In the genomic region with DNA sequence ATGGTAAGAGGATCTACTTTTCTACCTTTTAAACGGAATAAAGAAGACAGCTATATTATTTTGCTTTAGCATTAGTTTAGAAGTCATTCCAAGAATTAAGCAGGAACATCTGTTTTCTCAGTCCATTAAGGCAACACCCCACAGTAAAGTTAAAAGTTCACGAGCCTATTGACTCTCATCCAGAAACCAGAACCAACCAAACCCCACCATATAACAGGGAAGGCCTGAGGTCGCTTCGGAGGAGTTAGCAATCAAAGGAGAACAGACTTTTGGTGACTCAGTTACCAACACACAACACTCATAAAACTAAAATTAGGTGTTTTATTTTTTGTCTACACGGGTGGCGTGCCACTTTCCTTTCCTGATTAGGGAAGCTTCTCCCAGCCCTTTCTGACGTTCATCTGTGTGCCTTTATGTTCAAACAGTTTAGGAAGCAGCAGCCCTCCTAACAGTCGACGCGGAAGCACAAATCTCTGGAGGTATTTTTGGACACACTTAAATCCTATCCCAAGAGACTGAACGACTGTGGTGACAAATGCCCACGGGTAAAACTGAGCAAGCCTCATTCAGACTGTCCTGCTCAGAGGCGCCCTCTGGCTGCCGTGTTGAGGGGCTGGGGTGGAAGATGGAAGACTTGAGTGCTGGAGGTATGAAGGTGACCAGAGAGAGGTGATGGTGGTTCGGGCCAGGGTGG, we compare ENCODE assay signal across 8 cellular contexts. TPM values are rescaled to one million over a fixed set of nuclear protein-coding genes. Genes with fewer than 3 reads are reported as not detected.
DNase-seq lines count a peak whose midpoint lies in the region; ATAC-seq and TF ChIP-seq lines count a peak whose summit lies in the region.

No MANE protein-coding gene starts in this region.

- no peaks in the 10 kb centered on the region for H3K27me3 ChIP-seq in liver (ENCODE audit: control insufficient read depth in 4 of 4, insufficient read depth in 4 of 4, low read length in 3 of 4)

- peak; percentile 89 to 93 for TF ChIP-seq RAD21 in liver (IDR thresholded peaks at IDR 0.05)

- no peaks in the 10 kb centered on the region for H3K36me3 ChIP-seq in liver (ENCODE audit: control insufficient read depth in 4 of 4, insufficient read depth in 3 of 4, low read depth in 1 of 4, low read length in 3 of 4)

- WGBS in liver = 20% methylated on average over 15 of the region's 15 CpGs

- H3K4me1 ChIP-seq in liver (ENCODE audit: control insufficient read depth in 4 of 4, insufficient read depth in 4 of 4, low read length in 3 of 4) = peaks cover 0 to 14% (median 10%) of the 10 kb centered on the region in 4 donors

- H3K27ac Mint-ChIP-seq in chondrocyte (ENCODE audit: unreplicated experiment) = no peak overlapping the region

- H3K4me3 ChIP-seq in GM12865 (ENCODE audit: low read depth, low read length) (no peak overlapping the region), liver (ENCODE audit: low read depth in 1 of 3, low read length in 3 of 3) (peak overlapping the region in 1 of 3 donors; percentile 12)

- no peaks in the 10 kb centered on the region for H3K9me3 Mint-ChIP-seq in chondrocyte (ENCODE audit: low read depth)

- DNase-seq in GM12865 (ENCODE audit: low read depth) (peak; percentile 63), NCI-H2107 (lab: John Stamatoyannopoulos, UW) (peak; percentile 18), chondrocyte (ENCODE audit: low spot score) (no peak), mesenteric fat pad (ENCODE audit: low spot score) (no peak)
- DNase-seq in activated CD4-positive, alpha-beta T cell treated with anti-CD3 and anti-CD28 coated beads for 1 hour = peak; percentile 63
- peak; percentile 45 for DNase-seq in stimulated activated CD8-positive, alpha-beta memory T cell treated with anti-CD3 and anti-CD28 coated beads, Interleukin-12 subunit alpha, Interleukin-12 subunit beta, amount 100 ng/mL, for 1 hour (ENCODE audit: low read depth)

- TF ChIP-seq CTCF in GM12865 (IDR thresholded peaks at IDR 0.05; ENCODE audit: insufficient read depth, low read depth, low read length, missing control alignments) = peak; percentile 92
- TF ChIP-seq CTCF in chondrocyte (IDR thresholded peaks at IDR 0.05) = peak; percentile 78
- TF ChIP-seq CTCF in liver (IDR thresholded peaks at IDR 0.05; ENCODE audit: low read depth, low read length, missing input control) = peak; percentile 80

- no peaks in the 10 kb centered on the region for H3K4me1 Mint-ChIP-seq in chondrocyte (ENCODE audit: low read depth)

- ATAC-seq in GM21390 (IDR thresholded peaks at IDR 0.05; ENCODE audit: unreplicated experiment) = no peak

- H3K27me3 Mint-ChIP-seq in chondrocyte (ENCODE audit: low read depth) = peaks cover 67% of the 10 kb centered on the region

- no peak overlapping the region for H3K4me3 Mint-ChIP-seq in chondrocyte (ENCODE audit: unreplicated experiment)

- peak overlapping the region in 1 of 2 donors; percentile 21 for H3K27ac ChIP-seq in liver (ENCODE audit: low read depth in 1 of 2, low read length in 2 of 2)

- H3K36me3 Mint-ChIP-seq in chondrocyte (ENCODE audit: low read depth) = no peaks in the 10 kb centered on the region

- peak overlapping the region in 1 of 2 donors; percentile 56 for H3K9ac ChIP-seq in liver (ENCODE audit: low read depth in 1 of 2, low read length in 2 of 2)

- no peaks in the 10 kb centered on the region for H3K9me3 ChIP-seq in liver (ENCODE audit: control insufficient read depth in 4 of 4, low read length in 3 of 4)

TF ChIP-seq in liver, 16 proteins besides CTCF, POLR2A, EP300 and RAD21:
- TF ChIP-seq, protein P1, sequence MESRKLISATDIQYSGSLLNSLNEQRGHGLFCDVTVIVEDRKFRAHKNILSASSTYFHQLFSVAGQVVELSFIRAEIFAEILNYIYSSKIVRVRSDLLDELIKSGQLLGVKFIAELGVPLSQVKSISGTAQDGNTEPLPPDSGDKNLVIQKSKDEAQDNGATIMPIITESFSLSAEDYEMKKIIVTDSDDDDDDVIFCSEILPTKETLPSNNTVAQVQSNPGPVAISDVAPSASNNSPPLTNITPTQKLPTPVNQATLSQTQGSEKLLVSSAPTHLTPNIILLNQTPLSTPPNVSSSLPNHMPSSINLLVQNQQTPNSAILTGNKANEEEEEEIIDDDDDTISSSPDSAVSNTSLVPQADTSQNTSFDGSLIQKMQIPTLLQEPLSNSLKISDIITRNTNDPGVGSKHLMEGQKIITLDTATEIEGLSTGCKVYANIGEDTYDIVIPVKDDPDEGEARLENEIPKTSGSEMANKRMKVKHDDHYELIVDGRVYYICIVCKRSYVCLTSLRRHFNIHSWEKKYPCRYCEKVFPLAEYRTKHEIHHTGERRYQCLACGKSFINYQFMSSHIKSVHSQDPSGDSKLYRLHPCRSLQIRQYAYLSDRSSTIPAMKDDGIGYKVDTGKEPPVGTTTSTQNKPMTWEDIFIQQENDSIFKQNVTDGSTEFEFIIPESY (IDR thresholded peaks at IDR 0.05) = no peak
- no peak for TF ChIP-seq EGR1 (IDR thresholded peaks at IDR 0.05; ENCODE audit: low read depth in 2 of 2)
- TF ChIP-seq SP1 (IDR thresholded peaks at IDR 0.05) = no peak
- no peak for TF ChIP-seq TAF1 (conservative IDR thresholded peaks at IDR 0.05)
- TF ChIP-seq FOXA2 (IDR thresholded peaks at IDR 0.05) = peak; percentile 21
- TF ChIP-seq FOXA1 (IDR thresholded peaks at IDR 0.05) = no peak
- peak; percentile 61 for TF ChIP-seq YY1 (IDR thresholded peaks at IDR 0.05)

RNA-seq across cellular contexts. Expression of gene PLA2G2C, which starts 8.6 kb away (rescaled TPM):
- total RNA-seq in chondrocyte = not detected in 3 replicates
- not detected for total RNA-seq in liver
- polyA plus RNA-seq in liver = not detected
- 0.74 TPM for total RNA-seq in mesenteric fat pad

RNA-seq across cellular contexts. Expression of gene UBXN10, which starts 9.0 kb away (rescaled TPM):
- not detected in 3 replicates for total RNA-seq in chondrocyte
- 1 to 10 TPM; 1.1 to 2.3 TPM for total RNA-seq in liver
- 1 to 10 TPM in 1 of 2 donors, under 1 TPM in 1; 0.50 to 1.1 TPM for polyA plus RNA-seq in liver
- 0.29 TPM for total RNA-seq in mesenteric fat pad

RNA-seq across cellular contexts. Expression of gene PLA2G2F, which starts 55.8 kb away (rescaled TPM):
- total RNA-seq in chondrocyte (not detected in 3 replicates), liver (under 1 TPM in 1 of 2 donors, not detected in 1; under 0.01 TPM), mesenteric fat pad (not detected)
- not detected for polyA plus RNA-seq in liver

Comparison
In these comparisons a context has a peak if more than half of its experiments do, and no peak if none do; other contexts are left out.
1. DNase-seq: peak in GM12865 (single experiment), NCI-H2107 (single experiment), activated CD4-positive, alpha-beta T cell treated with anti-CD3 and anti-CD28 coated beads for 1 hour (single experiment) and stimulated activated CD8-positive, alpha-beta memory T cell treated with anti-CD3 and anti-CD28 coated beads, Interleukin-12 subunit alpha, Interleukin-12 subunit beta, amount 100 ng/mL, for 1 hour (single experiment); none in chondrocyte (single experiment) and mesenteric fat pad (single experiment).
2. Peak in every context shown above with its lines, with median percentiles within 50 percentile points of each other: CTCF ChIP-seq.